In the genomic region with DNA sequence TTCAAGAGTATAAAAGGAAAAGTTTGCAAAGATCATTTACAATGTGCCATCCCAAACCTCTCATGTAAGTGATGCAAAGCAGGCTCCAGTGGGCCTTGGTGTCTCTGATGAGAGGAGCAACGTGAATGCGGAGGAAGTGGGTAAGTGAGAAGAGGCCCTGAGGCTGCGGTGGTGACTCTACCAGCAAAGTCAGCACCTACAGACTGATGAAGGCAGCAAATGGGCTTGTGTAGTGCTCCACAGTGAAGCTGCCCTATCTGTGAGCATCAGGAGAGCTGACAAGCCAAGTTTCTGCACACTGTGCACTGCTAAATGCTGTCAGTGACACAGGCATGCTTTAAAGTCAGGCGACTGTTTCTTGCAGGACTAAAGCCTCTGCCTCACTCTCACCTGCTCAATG, we compare ENCODE assay signal across 8 cellular contexts. TPM values are rescaled to one million over a fixed set of nuclear protein-coding genes. Genes with fewer than 3 reads are reported as not detected.
A peak's percentile ranks its signal among the peaks of the same experiment; 100 is the strongest.
DNase-seq lines count a peak whose midpoint lies in the region; ATAC-seq and TF ChIP-seq lines count a peak whose summit lies in the region.

No MANE protein-coding gene starts in this region.

- DNase-seq in GM20000 (ENCODE audit: low spot score) (peak; percentile 53), T-helper 17 cell (peak; percentile 38 to 57 (median 50)), HAP-1 (ENCODE audit: low spot score in 2 of 2) (no peak), testis (no peak), NCI-H524 treated with DMSO at 0.1 percent for 48 hours (lab: John Stamatoyannopoulos, UW) (no peak), NCI-H1930 (lab: John Stamatoyannopoulos, UW) (no peak)
- DNase-seq in central memory CD4-positive, alpha-beta T cell: peak; percentile 83
- peak; percentile 47 to 56 for DNase-seq in stimulated activated CD8-positive, alpha-beta memory T cell treated with anti-CD3 and anti-CD28 coated beads, Interleukin-2, amount 100 ng/mL, for 1 hour (ENCODE audit: low read depth in 2 of 2)

- H3K4me1 ChIP-seq in HAP-1 (no peaks in the 10 kb centered on the region), testis (no peaks in the 10 kb centered on the region)

- WGBS in testis, 2 donors: 78 to 79% methylated on average over 4 of the region's 4 CpGs

- peaks cover 63% of the 10 kb centered on the region for H3K4me1 Mint-ChIP-seq in T-helper 17 cell

- no peaks in the 10 kb centered on the region for H3K27me3 Mint-ChIP-seq in T-helper 17 cell

- no peak for TF ChIP-seq POLR2A in testis (IDR thresholded peaks at IDR 0.05)

- in situ Hi-C loops in HAP-1 (cut with MboI; ENCODE audit: low sequenced_read_pairs): no loop called here

- H3K36me3 Mint-ChIP-seq in T-helper 17 cell (ENCODE audit: low read depth): peaks cover 4% of the 10 kb centered on the region

- H3K27ac Mint-ChIP-seq in T-helper 17 cell: peak overlapping the region; percentile 96

- no peaks in the 10 kb centered on the region; the same call in 1 of the 2 replicates for H3K27me3 ChIP-seq in HAP-1 (ENCODE audit: low read depth)
- no peaks in the 10 kb centered on the region for H3K27me3 ChIP-seq in testis

- no peaks in the 10 kb centered on the region for H3K36me3 ChIP-seq in HAP-1 (replicated peaks)
- no peaks in the 10 kb centered on the region for H3K36me3 ChIP-seq in testis (ENCODE audit: low read depth, missing control alignments)

- TF ChIP-seq CTCF in GM20000 (IDR thresholded peaks at IDR 0.05; ENCODE audit: extremely low read depth, missing control alignments) (no peak), testis (IDR thresholded peaks at IDR 0.05) (no peak)

- no peaks in the 10 kb centered on the region for H3K9me3 ChIP-seq in T-helper 17 cell (ENCODE audit: control insufficient read depth, low read length, poor library complexity, severe bottlenecking)
- H3K9me3 ChIP-seq in HAP-1: 0 out of 2 replicates have a peak, but pooled peaks cover 2% of the 10 kb centered on the region
- H3K9me3 ChIP-seq in testis: no peaks in the 10 kb centered on the region

- peak overlapping the region; percentile 81 for H3K4me3 Mint-ChIP-seq in T-helper 17 cell

- H3K4me3 ChIP-seq in HAP-1 (no peak overlapping the region), testis (no peak overlapping the region)

- H3K27ac ChIP-seq in testis: no peak overlapping the region

- intact Hi-C loops in testis (cut with DNase I; ENCODE audit: low total_unique reads): no loop called here

- peak; percentile 98 for ATAC-seq in T-helper 17 cell

RNA-seq across cellular contexts. Expression of gene RAP1A, which starts 15.6 kb away (rescaled TPM):
- total RNA-seq in T-helper 17 cell (100 to 1,000 TPM; 109 to 112 TPM), testis (10 to 100 TPM; 20.8 to 27.6 TPM)
- 42.8 TPM for polyA plus RNA-seq in testis (ENCODE audit: insufficient read depth, low read depth, low replicate concordance)

Comparison
In these comparisons a context has a peak if more than half of its experiments do, and no peak if none do; other contexts are left out.
1. DNase-seq: peak in GM20000 (single experiment), T-helper 17 cell (3 of 3), central memory CD4-positive, alpha-beta T cell (single experiment) and stimulated activated CD8-positive, alpha-beta memory T cell treated with anti-CD3 and anti-CD28 coated beads, Interleukin-2, amount 100 ng/mL, for 1 hour (2 of 2); none in HAP-1 (0 of 2), testis (single experiment), NCI-H524 treated with DMSO at 0.1 percent for 48 hours (single experiment) and NCI-H1930 (0 of 2).